Comparison of ENCODE assay signal across 8 cellular contexts in the genomic region with DNA sequence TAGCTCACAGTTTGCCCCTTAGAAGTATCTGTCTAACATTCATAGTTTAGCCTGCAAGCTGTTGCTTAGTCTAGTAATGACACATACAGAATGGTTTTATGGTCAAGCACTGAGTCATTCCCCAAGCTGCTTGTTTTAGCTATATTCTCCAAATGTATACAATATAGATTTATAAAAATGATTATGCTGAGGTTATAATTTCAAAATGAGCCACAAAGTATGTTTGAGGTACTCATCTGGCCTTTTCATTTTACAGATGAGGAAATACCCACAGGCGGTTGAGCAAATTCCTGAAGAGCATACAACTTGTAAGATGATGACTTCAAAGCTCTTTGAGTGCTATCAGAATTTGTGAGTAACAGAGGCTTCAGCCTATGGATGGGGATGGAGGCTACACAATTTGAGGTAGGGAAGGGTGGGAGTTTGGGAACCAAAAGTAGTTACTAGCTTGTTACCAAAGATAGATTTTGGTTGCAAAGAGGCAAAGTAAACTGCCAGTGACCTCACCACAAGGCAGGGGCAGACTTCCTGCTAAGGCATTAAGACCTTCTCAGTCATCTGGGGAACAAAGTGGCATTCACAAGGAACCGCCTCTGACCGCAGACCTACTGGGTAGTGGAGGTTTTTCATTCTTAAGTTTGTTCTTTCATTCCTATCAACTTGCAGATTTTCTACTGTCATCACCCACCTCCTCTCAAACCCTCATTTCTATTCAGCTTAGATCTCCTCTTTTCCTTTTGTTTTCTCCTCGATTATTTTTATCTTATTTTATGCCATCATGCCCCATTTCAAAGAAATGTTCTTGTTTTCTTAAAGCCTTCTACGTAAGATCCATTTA.
DNase-seq lines count a peak whose midpoint lies in the region; ATAC-seq and TF ChIP-seq lines count a peak whose summit lies in the region.

No MANE protein-coding gene starts in this region.

- no peaks in the 10 kb centered on the region for H3K9me3 ChIP-seq in lower lobe of right lung

- H3K4me1 ChIP-seq in lower lobe of right lung, result no peaks in the 10 kb centered on the region

- peaks cover 33% of the 10 kb centered on the region for H3K27me3 Mint-ChIP-seq in activated T-cell treated with anti-CD3 and anti-CD28 coated beads, Interleukin-2, amount 50 U/mL, for 72 hours (ENCODE audit: low read depth)
- H3K27me3 Mint-ChIP-seq in neural crest cell (ENCODE audit: low read depth), result no peaks in the 10 kb centered on the region
- H3K27me3 Mint-ChIP-seq in glutamatergic neuron (ENCODE audit: unreplicated experiment), result no peaks in the 10 kb centered on the region

- peak; percentile 81 for DNase-seq in COLO829 (ENCODE audit: low spot score)
- DNase-seq in activated T-cell treated with anti-CD3 and anti-CD28 coated beads, Interleukin-2, amount 50 U/mL, for 72 hours, result peak; percentile 73 to 74
- DNase-seq in neural crest cell (ENCODE audit: low read depth, low spot score), result peak; percentile 2
- DNase-seq in lower lobe of right lung, result no peak
- DNase-seq in midbrain (lab: John Stamatoyannopoulos, UW), result no peak
- DNase-seq in glutamatergic neuron, result no peak

- H3K4me3 ChIP-seq in lower lobe of right lung, result no peak overlapping the region

- peak overlapping the region; percentile 99 for H3K27ac Mint-ChIP-seq in activated T-cell treated with anti-CD3 and anti-CD28 coated beads, Interleukin-2, amount 50 U/mL, for 72 hours
- H3K27ac Mint-ChIP-seq in neural crest cell (ENCODE audit: unreplicated experiment) (peak overlapping the region; percentile 79), glutamatergic neuron (ENCODE audit: unreplicated experiment) (no peak overlapping the region)

- no peaks in the 10 kb centered on the region for H3K36me3 ChIP-seq in lower lobe of right lung

- no peaks in the 10 kb centered on the region for H3K9me3 Mint-ChIP-seq in activated T-cell treated with anti-CD3 and anti-CD28 coated beads, Interleukin-2, amount 50 U/mL, for 72 hours
- H3K9me3 Mint-ChIP-seq in neural crest cell (peaks cover 3% of the 10 kb centered on the region), glutamatergic neuron (ENCODE audit: unreplicated experiment) (no peaks in the 10 kb centered on the region)

- TF ChIP-seq CTCF in neural crest cell (conservative IDR thresholded peaks at IDR 0.05) (no peak), lower lobe of right lung (IDR thresholded peaks at IDR 0.05) (no peak), glutamatergic neuron (IDR thresholded peaks at IDR 0.05; ENCODE audit: partially characterized antibody, unreplicated experiment) (no peak)

- no peaks in the 10 kb centered on the region for H3K27me3 ChIP-seq in lower lobe of right lung (ENCODE audit: low read depth)

- H3K4me1 Mint-ChIP-seq in activated T-cell treated with anti-CD3 and anti-CD28 coated beads, Interleukin-2, amount 50 U/mL, for 72 hours (ENCODE audit: low read depth), result peaks cover 19% of the 10 kb centered on the region
- peaks cover 24% of the 10 kb centered on the region for H3K4me1 Mint-ChIP-seq in neural crest cell
- no peaks in the 10 kb centered on the region for H3K4me1 Mint-ChIP-seq in glutamatergic neuron (ENCODE audit: low read depth, unreplicated experiment)

- H3K4me3 Mint-ChIP-seq in activated T-cell treated with anti-CD3 and anti-CD28 coated beads, Interleukin-2, amount 50 U/mL, for 72 hours, result peak overlapping the region; percentile 34 to 89
- H3K4me3 Mint-ChIP-seq in neural crest cell (peak overlapping the region; percentile 10), glutamatergic neuron (ENCODE audit: unreplicated experiment) (no peak overlapping the region)

- H3K36me3 Mint-ChIP-seq in activated T-cell treated with anti-CD3 and anti-CD28 coated beads, Interleukin-2, amount 50 U/mL, for 72 hours (ENCODE audit: insufficient read depth in 2 of 2), result no peaks in the 10 kb centered on the region
- H3K36me3 Mint-ChIP-seq in neural crest cell (ENCODE audit: low read depth) (no peaks in the 10 kb centered on the region), glutamatergic neuron (ENCODE audit: unreplicated experiment) (no peaks in the 10 kb centered on the region)

- no peak overlapping the region for H3K27ac ChIP-seq in lower lobe of right lung

- intact Hi-C loops in lower lobe of right lung (cut with DNase I), result no loop called here

- ATAC-seq in GM21367 (IDR thresholded peaks at IDR 0.05; ENCODE audit: unreplicated experiment) (peak; percentile 57), HG03520 (IDR thresholded peaks at IDR 0.05; ENCODE audit: unreplicated experiment) (peak; percentile 87), lower lobe of right lung (no peak)
- peak; percentile 87 for ATAC-seq in activated T-cell treated with anti-CD3 and anti-CD28 coated beads, Interleukin-2, amount 50 U/mL, for 72 hours (replicated peaks in 1 of 2)

Comparison
In these comparisons a context has a peak if more than half of its experiments do, and no peak if none do; other contexts are left out.
1. DNase-seq: peak in COLO829 (single experiment), activated T-cell treated with anti-CD3 and anti-CD28 coated beads, Interleukin-2, amount 50 U/mL, for 72 hours (2 of 2) and neural crest cell (single experiment); none in lower lobe of right lung (single experiment), midbrain (single experiment) and glutamatergic neuron (single experiment).
2. ATAC-seq: peak in GM21367 (single experiment), HG03520 (single experiment) and activated T-cell treated with anti-CD3 and anti-CD28 coated beads, Interleukin-2, amount 50 U/mL, for 72 hours (2 of 2); none in lower lobe of right lung (0 of 2).